3 cellular contexts compared by ENCODE assay signal in genomic region chr5:102690910-102691309, GRCh38.
"Had no signal": no experiment of that assay in that cellular context is flagged by ENCODE, and none has a peak within 500 bp of the region (broad histone marks: within the 10 kb centered on the region; RNA-seq: fewer than 3 reads in every experiment).

No MANE protein-coding gene starts in this region.

- H3K4me3 ChIP-seq: GM12878 had no signal

- DNase-seq: GDM1, GF-D8 had no signal
